30 cellular contexts compared by ENCODE assay signal in genomic region chr4:78880874-78881492, GRCh38. TPM values are rescaled to one million over a fixed set of nuclear protein-coding genes. Genes with fewer than 3 reads are reported as not detected.
DNase-seq lines count a peak whose midpoint lies in the region; ATAC-seq and TF ChIP-seq lines count a peak whose summit lies in the region.
"Had no signal": no experiment of that assay in that cellular context is flagged by ENCODE, and none has a peak within 500 bp of the region (broad histone marks: within the 10 kb centered on the region; RNA-seq: fewer than 3 reads in every experiment).

No MANE protein-coding gene starts in this region.

- H3K4me1 ChIP-seq in tibial nerve = no peaks in the 10 kb centered on the region
- H3K4me1 ChIP-seq in GM23338 (ENCODE audit: insufficient read depth) = peaks cover 9% of the 10 kb centered on the region
- H3K4me1 ChIP-seq: Caco-2, foreskin keratinocyte, heart right ventricle, lower lobe of right lung had no signal

- H3K27ac Mint-ChIP-seq in activated B cell treated with CpG ODN at 0.5 μM for 24 hours = peak overlapping the region; percentile 69
- no peak overlapping the region for H3K27ac Mint-ChIP-seq in naive B cell
- H3K27ac Mint-ChIP-seq in GM23338 = no peak overlapping the region
- H3K27ac Mint-ChIP-seq: activated CD8-positive, alpha-beta T cell treated with anti-CD3 and anti-CD28 coated beads, Interleukin-2, amount 10 ng/mL, durations not matched to agents 7 days and 5 days; activated naive CD4-positive, alpha-beta T cell treated with anti-CD3 and anti-CD28 coated beads, Interleukin-2, amount 50 U/mL, for 24 hours; activated T-helper 2 cell treated with anti-CD3 and anti-CD28 coated beads, Interferon-gamma antibody, Interleukin-2, Interleukin-4, amounts not matched to agents 10 μg/mL and 5 μg/mL and 100 μg/mL, durations not matched to agents 14 hours and 24 hours and 36 hours; brain; dendritic cell treated with granulocyte-macrophage colony-stimulating factor and Interleukin-4, amounts not matched to agents 40 ng/mL and 50 ng/mL, for 4 days; nephron progenitor cell had no signal

- no peak for TF ChIP-seq POLR2A in tibial nerve (IDR thresholded peaks at IDR 0.05)

- H3K9me3 ChIP-seq in tibial nerve = no peaks in the 10 kb centered on the region
- H3K9me3 ChIP-seq: Caco-2, esophagus muscularis mucosa, heart right ventricle, lower lobe of right lung had no signal

- DNase-seq in NCI-H1105 treated with DMSO at 0.1 percent for 48 hours (lab: John Stamatoyannopoulos, UW) (peak; percentile 24), NCI-H1105 (lab: John Stamatoyannopoulos, UW) (no peak), NAMALWA (ENCODE audit: low spot score) (peak; percentile 44), activated B cell treated with CpG ODN at 0.5 μM for 24 hours (no peak), naive B cell (peak; percentile 17), hippocampal formation (lab: John Stamatoyannopoulos, UW) (no peak), tibial nerve (ENCODE audit: low spot score in 2 of 2) (no peak), GM23338 (ENCODE audit: low spot score) (no peak)
- DNase-seq: activated CD8-positive, alpha-beta T cell treated with anti-CD3 and anti-CD28 coated beads, Interleukin-2, amount 10 ng/mL, durations not matched to agents 7 days and 5 days; activated T-cell treated with anti-CD3 and anti-CD28 coated beads for 4 hours; amniotic stem cell; Caco-2; DMS53; foreskin keratinocyte; GOT3; heart right ventricle; lower lobe of right lung; NCI-H1436 treated with DMSO at 0.1 percent for 48 hours; NCI-H748 treated with DMSO at 0.1 percent for 48 hours; nephron progenitor cell; stimulated activated naive CD4-positive, alpha-beta T cell; T-helper 1 cell had no signal

- H3K4me1 Mint-ChIP-seq in activated B cell treated with CpG ODN at 0.5 μM for 24 hours (peaks cover 12% of the 10 kb centered on the region), naive B cell (peaks cover 9 to 13% (median 12%) of the 10 kb centered on the region in 3 donors), GM23338 (peaks cover 6% of the 10 kb centered on the region)
- H3K4me1 Mint-ChIP-seq: activated naive CD4-positive, alpha-beta T cell treated with anti-CD3 and anti-CD28 coated beads, Interleukin-2, amount 50 U/mL, for 24 hours; brain; nephron progenitor cell had no signal

- no peaks in the 10 kb centered on the region for H3K9me2 ChIP-seq in GM23338 (ENCODE audit: insufficient read depth)

- no peaks in the 10 kb centered on the region for H3F3A ChIP-seq in GM23338 (replicated peaks; ENCODE audit: low read depth)

- TF ChIP-seq EP300 in tibial nerve (IDR thresholded peaks at IDR 0.05) = no peak

- TF ChIP-seq CTCF in activated B cell treated with CpG ODN at 0.5 μM for 24 hours (IDR thresholded peaks at IDR 0.05) (no peak), tibial nerve (IDR thresholded peaks at IDR 0.05) (no peak), GM23338 (conservative IDR thresholded peaks at IDR 0.05; ENCODE audit: low read depth in 2 of 2) (no peak)

- no peaks in the 10 kb centered on the region for H3K79me2 ChIP-seq in GM23338 (replicated peaks; ENCODE audit: insufficient read depth)

- intact Hi-C loops in activated B cell treated with CpG ODN at 0.5 μM for 24 hours (cut with micrococcal nuclease) = no loop called here

- no peak overlapping the region for H3K4me3 ChIP-seq in tibial nerve
- no peak overlapping the region for H3K4me3 ChIP-seq in GM23338
- H3K4me3 ChIP-seq: esophagus muscularis mucosa, heart right ventricle, lower lobe of right lung had no signal

- H3K4me3 Mint-ChIP-seq in activated B cell treated with CpG ODN at 0.5 μM for 24 hours (no peak overlapping the region), naive B cell (no peak overlapping the region), GM23338 (no peak overlapping the region)
- H3K4me3 Mint-ChIP-seq: activated CD8-positive, alpha-beta T cell treated with anti-CD3 and anti-CD28 coated beads, Interleukin-2, amount 10 ng/mL, durations not matched to agents 7 days and 5 days; activated naive CD4-positive, alpha-beta T cell treated with anti-CD3 and anti-CD28 coated beads, Interleukin-2, amount 50 U/mL, for 24 hours; brain; dendritic cell treated with granulocyte-macrophage colony-stimulating factor and Interleukin-4, amounts not matched to agents 40 ng/mL and 50 ng/mL, for 4 days; nephron progenitor cell had no signal

- ATAC-seq in activated B cell treated with CpG ODN at 0.5 μM for 24 hours (ENCODE audit: low read depth) (peak; percentile 61), naive B cell (ENCODE audit: low read depth in 2 of 2) (peak; percentile 71 to 83), GM23338 (no peak)
- ATAC-seq: activated CD8-positive, alpha-beta T cell treated with anti-CD3 and anti-CD28 coated beads, Interleukin-2, amount 10 ng/mL, durations not matched to agents 7 days and 5 days; foreskin keratinocyte; heart right ventricle; lower lobe of right lung had no signal

- H4K20me1 ChIP-seq in GM23338 (replicated peaks; ENCODE audit: insufficient read depth) = no peaks in the 10 kb centered on the region

- no peak overlapping the region for H3K27ac ChIP-seq in tibial nerve
- H3K27ac ChIP-seq in GM23338 (ENCODE audit: low read depth) = no peak overlapping the region
- H3K27ac ChIP-seq: 22Rv1, C4-2B, esophagus muscularis mucosa, foreskin keratinocyte, heart right ventricle, lower lobe of right lung had no signal

- POLR2A ChIA-PET in activated B cell treated with CpG ODN at 0.5 μM for 24 hours (lab: Charles Lee) = no interaction called here

- no peak overlapping the region for H2AFZ ChIP-seq in GM23338

- CTCF ChIA-PET in activated B cell treated with CpG ODN at 0.5 μM for 24 hours (lab: Charles Lee) = no interaction called here

- H3K9me3 Mint-ChIP-seq in activated B cell treated with CpG ODN at 0.5 μM for 24 hours = no peaks in the 10 kb centered on the region
- no peaks in the 10 kb centered on the region for H3K9me3 Mint-ChIP-seq in naive B cell
- no peaks in the 10 kb centered on the region for H3K9me3 Mint-ChIP-seq in GM23338
- H3K9me3 Mint-ChIP-seq: activated naive CD4-positive, alpha-beta T cell treated with anti-CD3 and anti-CD28 coated beads, Interleukin-2, amount 50 U/mL, for 24 hours; activated T-helper 2 cell treated with anti-CD3 and anti-CD28 coated beads, Interferon-gamma antibody, Interleukin-2, Interleukin-4, amounts not matched to agents 10 μg/mL and 5 μg/mL and 100 μg/mL, durations not matched to agents 14 hours and 24 hours and 36 hours; brain; dendritic cell treated with granulocyte-macrophage colony-stimulating factor and Interleukin-4, amounts not matched to agents 40 ng/mL and 50 ng/mL, for 4 days; IgD-negative memory B cell; nephron progenitor cell had no signal

- H3K27me3 ChIP-seq in tibial nerve (no peaks in the 10 kb centered on the region), GM23338 (ENCODE audit: insufficient read depth) (no peaks in the 10 kb centered on the region)
- H3K27me3 ChIP-seq: esophagus muscularis mucosa, foreskin keratinocyte, heart right ventricle had no signal

- H3K27me3 Mint-ChIP-seq in activated B cell treated with CpG ODN at 0.5 μM for 24 hours (no peaks in the 10 kb centered on the region), naive B cell (no peaks in the 10 kb centered on the region), GM23338 (ENCODE audit: insufficient read depth, low read depth, poor library complexity) (no peaks in the 10 kb centered on the region)
- H3K27me3 Mint-ChIP-seq: activated naive CD4-positive, alpha-beta T cell treated with anti-CD3 and anti-CD28 coated beads, Interleukin-2, amount 50 U/mL, for 24 hours; brain; dendritic cell treated with granulocyte-macrophage colony-stimulating factor and Interleukin-4, amounts not matched to agents 40 ng/mL and 50 ng/mL, for 4 days; IgD-negative memory B cell had no signal

- H3K36me3 Mint-ChIP-seq in activated B cell treated with CpG ODN at 0.5 μM for 24 hours (ENCODE audit: low read depth) (peaks cover 51% of the 10 kb centered on the region), naive B cell (peaks cover 0 to 12% of the 10 kb centered on the region in 2 donors), GM23338 (ENCODE audit: low read depth) (no peaks in the 10 kb centered on the region)
- H3K36me3 Mint-ChIP-seq: activated naive CD4-positive, alpha-beta T cell treated with anti-CD3 and anti-CD28 coated beads, Interleukin-2, amount 50 U/mL, for 24 hours had no signal

- H3K4me2 ChIP-seq in GM23338 = no peak overlapping the region

- H3K36me3 ChIP-seq in tibial nerve = peaks cover 0 to 57% (median 0%) of the 10 kb centered on the region in 3 donors
- H3K36me3 ChIP-seq in GM23338 (ENCODE audit: insufficient read depth) = no peaks in the 10 kb centered on the region

RNA-seq across cellular contexts. Expression of gene PAQR3, which starts 58.3 kb away (rescaled TPM):
- total RNA-seq in activated B cell treated with CpG ODN at 0.5 μM for 24 hours (10.2 and 10.3 TPM in 2 replicates), tibial nerve (10 to 100 TPM; 12.9 to 30.4 (median 16.2) TPM)
- polyA plus RNA-seq in naive B cell (ENCODE audit: low read depth in 6 of 6) (1 to 10 TPM; 5.1 to 8.6 (median 7.5) TPM), GM23338 (2016; fragmentation: Nextera tagmentation; extraction: Ambion mirVana) (15.9 and 16.9 TPM in 2 replicates)
- total RNA-seq in GM23338 (2014; rRNA removed; shearing (Covaris generic)) = 36.3 and 37.3 TPM in 2 replicates

Comparison
In these comparisons a context has a peak if more than half of its experiments do, and no peak if none do; other contexts are left out.
1. DNase-seq: peak in NCI-H1105 treated with DMSO at 0.1 percent for 48 hours (single experiment), NAMALWA (single experiment) and naive B cell (single experiment); none in NCI-H1105 (single experiment), activated B cell treated with CpG ODN at 0.5 μM for 24 hours (single experiment), hippocampal formation (0 of 2), tibial nerve (0 of 2) and GM23338 (single experiment).